1 cellular context compared by ENCODE assay signal in the genomic region with DNA sequence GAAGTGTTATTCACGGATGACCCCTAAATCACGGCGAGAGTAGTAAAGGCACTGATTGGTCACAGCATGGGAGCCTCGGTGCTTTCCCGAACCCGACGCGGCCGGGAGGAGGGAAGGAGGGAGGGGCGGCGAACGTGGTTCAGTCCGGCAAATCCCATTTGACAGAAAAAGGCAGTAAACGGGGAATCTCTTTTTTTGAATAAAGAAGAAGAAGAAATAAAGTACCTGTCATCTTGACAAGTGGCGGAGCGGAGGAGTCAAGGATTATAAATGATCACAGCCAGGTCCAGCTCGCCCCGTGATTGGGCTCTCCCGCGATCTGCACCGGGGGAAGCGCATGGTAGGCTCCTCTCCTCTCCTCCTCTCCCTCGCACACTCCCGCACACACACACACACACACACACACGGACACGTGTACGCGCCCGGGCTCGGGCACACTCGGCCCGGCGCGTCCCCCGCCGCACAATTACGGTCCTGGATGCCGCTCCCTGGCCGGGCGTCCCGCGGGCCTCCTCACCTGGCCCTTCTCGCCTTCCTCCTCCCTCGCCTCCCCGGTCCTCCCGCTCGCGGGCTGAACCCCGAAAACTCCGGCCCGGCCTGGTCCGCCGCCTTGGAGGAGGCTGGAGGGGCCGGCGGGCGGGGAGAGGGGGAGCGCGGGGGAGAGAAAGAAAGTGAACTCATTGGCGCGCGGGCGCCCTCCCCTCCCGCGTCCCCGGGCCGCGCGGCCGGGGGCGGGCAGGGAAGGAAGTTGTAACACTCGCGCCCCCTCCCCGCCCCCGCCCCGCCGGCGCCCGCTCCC.
TF ChIP-seq lines count a peak whose summit lies in the region.

No MANE protein-coding gene starts in this region.

TF ChIP-seq in H1, 55 proteins besides CTCF, POLR2A, EP300 and RAD21 (continued from another document):
- TF ChIP-seq USF2 (IDR thresholded peaks at IDR 0.05; ENCODE audit: low read length) (no peak), RNF2 (IDR thresholded peaks at IDR 0.05; ENCODE audit: borderline replicate concordance, low read depth, low read length, missing control alignments, poor library complexity, severe bottlenecking) (no peak), BCL11A (IDR thresholded peaks at IDR 0.05; ENCODE audit: low read depth in 2 of 2, low read length in 2 of 2) (no peak), BRCA1 (IDR thresholded peaks at IDR 0.05; ENCODE audit: low read depth, low read length) (peak; percentile 21; the same call in 1 of the 2 replicates), SIX5 (IDR thresholded peaks at IDR 0.05; ENCODE audit: low read depth, low read length) (no peak), KDM1A (IDR thresholded peaks at IDR 0.05; ENCODE audit: borderline replicate concordance, low read length) (0 out of 2 replicates have a peak, but pooled peaks have one; percentile 15), SAP30 (IDR thresholded peaks at IDR 0.05; ENCODE audit: insufficient read depth, insufficient replicate concordance, low read length) (no peak), EZH2 (IDR thresholded peaks at IDR 0.05; ENCODE audit: low read depth, low read length, severe bottlenecking) (no peak), SRF (IDR thresholded peaks at IDR 0.05; ENCODE audit: low read depth, low read length) (no peak), HDAC6 (IDR thresholded peaks at IDR 0.05; ENCODE audit: low read depth, low read length) (no peak), SUZ12 (IDR thresholded peaks at IDR 0.05; ENCODE audit: low read length) (no peak), TAF7 (optimal IDR thresholded peaks at IDR 0.05; ENCODE audit: borderline replicate concordance, low read depth, low read length) (peak; percentile 68), HDAC2 (IDR thresholded peaks at IDR 0.05; ENCODE audit: borderline replicate concordance in 1 of 2, low read depth in 2 of 2, low read length in 2 of 2) (0 out of 4 replicates have a peak, but pooled peaks of 1 of the 2 experiments have one; percentile 54), CBX8 (IDR thresholded peaks at IDR 0.05; ENCODE audit: borderline replicate concordance, low read depth, low read length) (no peak), MAFK (IDR thresholded peaks at IDR 0.05; ENCODE audit: low read depth, low read length) (no peak), E2F6 (IDR thresholded peaks at IDR 0.05) (peak; percentile 81), NRF1 (IDR thresholded peaks at IDR 0.05; ENCODE audit: low read depth, low read length) (no peak), GTF2F1 (IDR thresholded peaks at IDR 0.05; ENCODE audit: borderline replicate concordance, low read depth, low read length) (peak; percentile 58; the same call in 1 of the 2 replicates), CHD2 (IDR thresholded peaks at IDR 0.05; ENCODE audit: low read length) (peak; percentile 38), POLR2AphosphoS5 (IDR thresholded peaks at IDR 0.05; ENCODE audit: low read depth, low read length) (peak; percentile 85), FOSL1 (IDR thresholded peaks at IDR 0.05; ENCODE audit: insufficient read depth, low read depth, low read length) (no peak), TAF1 (IDR thresholded peaks at IDR 0.05; ENCODE audit: low read depth, low read length) (peak; percentile 72)
- TF ChIP-seq, protein P1, sequence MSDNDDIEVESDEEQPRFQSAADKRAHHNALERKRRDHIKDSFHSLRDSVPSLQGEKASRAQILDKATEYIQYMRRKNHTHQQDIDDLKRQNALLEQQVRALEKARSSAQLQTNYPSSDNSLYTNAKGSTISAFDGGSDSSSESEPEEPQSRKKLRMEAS (IDR thresholded peaks at IDR 0.05), result peak; percentile 89
